8 cellular contexts compared by ENCODE assay signal in the genomic region with DNA sequence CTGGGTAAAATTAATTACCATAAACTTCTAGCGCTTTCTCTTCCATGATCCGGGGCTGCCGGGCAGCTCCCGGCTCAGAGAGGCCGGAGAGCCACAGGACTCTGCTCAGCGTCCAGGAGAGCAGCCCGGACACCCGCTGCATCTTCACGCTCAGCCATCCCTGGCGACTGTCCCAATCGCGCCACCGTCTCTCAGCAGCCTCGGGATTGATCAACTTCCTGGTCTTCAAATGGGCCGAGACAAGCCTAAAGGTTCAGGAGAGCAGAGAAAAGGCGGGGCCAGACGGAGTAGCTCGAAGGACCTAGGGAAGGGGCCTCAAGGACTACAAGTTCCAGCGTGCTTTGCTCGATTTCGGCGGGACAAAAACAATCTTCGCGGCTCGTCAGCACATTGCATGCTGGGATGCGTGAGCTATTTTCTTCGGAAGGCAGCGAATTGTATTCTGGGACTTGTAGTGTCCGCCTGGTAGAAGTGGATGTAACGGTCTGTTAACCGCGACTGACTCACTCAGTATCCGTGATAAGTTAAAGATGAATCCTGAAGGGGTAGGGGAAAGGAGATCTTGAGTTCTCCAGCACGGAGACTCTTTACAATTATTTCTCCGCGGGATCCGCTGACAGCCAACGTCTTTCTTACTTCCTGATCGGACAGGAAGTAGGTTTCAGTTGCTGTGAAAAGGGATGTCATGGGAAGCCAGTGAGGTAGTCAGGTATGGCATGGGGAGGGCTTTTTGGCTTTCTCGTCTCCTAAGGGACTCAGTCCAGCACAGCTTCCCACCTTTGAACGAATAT. TPM values are rescaled to one million over a fixed set of nuclear protein-coding genes. Genes with fewer than 3 reads are reported as not detected.
DNase-seq lines count a peak whose midpoint lies in the region; ATAC-seq and TF ChIP-seq lines count a peak whose summit lies in the region.

CIAO2A (minus strand) TSS at position 212 of the 791 bp plus-strand sequence; CDS start at position 142, 70 bp downstream.

- TF ChIP-seq CTCF in DOHH2 (IDR thresholded peaks at IDR 0.05; ENCODE audit: low read depth, low read length, poor library complexity, severe bottlenecking) = no peak

- H3K4me2 ChIP-seq in DOHH2 (ENCODE audit: low read length) (peak within 1 kb of the TSS; percentile 87), GM23248 (ENCODE audit: unreplicated experiment) (peak within 1 kb of the TSS; percentile 96)

- 0 to 1% methylated on average over 41 of the region's 41 CpGs for WGBS in GM23248 (ENCODE audit: low coverage in 1 of 2, low lambda C conversion rate in 2 of 2, missing lambda C conversion rate in 2 of 2), 2 experiments

- H3K9me3 ChIP-seq in DOHH2 (ENCODE audit: control insufficient read depth, insufficient read depth, low read length) (no peaks in the 10 kb centered on the region), GM23248 (ENCODE audit: low read depth) (no peaks in the 10 kb centered on the region)

- H3K9ac ChIP-seq in GM23248 = peak within 1 kb of the TSS; percentile 89

- peaks cover 6% of the 10 kb centered on the region; the same call in 1 of the 2 replicates for H3F3A ChIP-seq in DOHH2 (ENCODE audit: control insufficient read depth, insufficient read depth)
- peaks cover 22% of the 10 kb centered on the region for H3F3A ChIP-seq in GM23248 (ENCODE audit: insufficient read depth)

- intact Hi-C loops in activated T-helper 1 cell treated with anti-CD3 and anti-CD28 coated beads, Interleukin-12 subunit alpha, Interleukin-12 subunit beta, Interleukin-2, Interleukin-4 antibody, amounts not matched to agents 30 ng/mL and 10 ng/mL and 1 ng/mL, durations not matched to agents 14 hours and 24 hours and 36 hours (cut with micrococcal nuclease) = loop anchor here (1.0 to 10.0 kb wide), 13 partner anchors 47 to 905 kb away; partner anchors contain the start of genes CSNK1G1, DAPK2, HERC1 and PIF1

- H3K4me1 Mint-ChIP-seq in activated T-helper 1 cell treated with anti-CD3 and anti-CD28 coated beads, Interleukin-12 subunit alpha, Interleukin-12 subunit beta, Interleukin-2, Interleukin-4 antibody, amounts not matched to agents 30 ng/mL and 10 ng/mL and 1 ng/mL, durations not matched to agents 14 hours and 24 hours and 36 hours (ENCODE audit: low read depth) = peaks cover 46% of the 10 kb centered on the region
- peaks cover 59 to 88% (median 80%) of the 10 kb centered on the region in 3 donors for H3K4me1 Mint-ChIP-seq in naive B cell
- peaks cover 68% of the 10 kb centered on the region for H3K4me1 Mint-ChIP-seq in stimulated activated memory B cell treated with anti-CD40 and anti-IgM and Interleukin-4, amounts not matched to agents 10 μg/mL and 1 μg/mL and 100 μg/mL, for 72 hours

- in situ Hi-C loops in GM23248 (cut with MboI) = no loop called here

- peaks cover 6% of the 10 kb centered on the region; the same call in 1 of the 2 replicates for H4K20me1 ChIP-seq in DOHH2 (ENCODE audit: control insufficient read depth, insufficient read depth, low read depth, low read length)
- no peaks in the 10 kb centered on the region for H4K20me1 ChIP-seq in GM23248 (ENCODE audit: insufficient read depth)

- peak; percentile 58 to 59 for ATAC-seq in naive B cell (ENCODE audit: low read depth in 2 of 2)
- ATAC-seq in stimulated activated memory B cell treated with anti-CD40 and anti-IgM and Interleukin-4, amounts not matched to agents 10 μg/mL and 1 μg/mL and 100 μg/mL, for 72 hours = peak; percentile 89

- H3K36me3 ChIP-seq in DOHH2 (ENCODE audit: control insufficient read depth, low read length) = peaks cover 33% of the 10 kb centered on the region
- H3K36me3 ChIP-seq in GM23248 (ENCODE audit: low read depth) = 0 out of 2 replicates have a peak, but pooled peaks cover 3% of the 10 kb centered on the region

- H3K4me3 ChIP-seq in DOHH2 (ENCODE audit: low read length) (peak within 1 kb of the TSS; percentile 83), GM23248 (peak within 1 kb of the TSS; percentile 94)

- H3K9me2 ChIP-seq in DOHH2 (replicated peaks; ENCODE audit: control insufficient read depth, low read length) = no peaks in the 10 kb centered on the region
- H3K9me2 ChIP-seq in GM23248 (ENCODE audit: insufficient read depth) = no peaks in the 10 kb centered on the region

- peak within 1 kb of the TSS; percentile 80 for H3K27ac ChIP-seq in DOHH2 (ENCODE audit: low read depth, low read length)
- H3K27ac ChIP-seq in GM23248 = peak within 1 kb of the TSS; percentile 78

- H3K4me1 ChIP-seq in DOHH2 (ENCODE audit: control insufficient read depth, low read length) (peaks cover 63% of the 10 kb centered on the region), GM23248 (ENCODE audit: insufficient read depth) (peaks cover 26% of the 10 kb centered on the region)

- no peaks in the 10 kb centered on the region for H3K27me3 ChIP-seq in DOHH2 (ENCODE audit: control insufficient read depth, low read length)
- H3K27me3 ChIP-seq in GM23248 (replicated peaks; ENCODE audit: insufficient read depth) = no peaks in the 10 kb centered on the region

- H3K27ac Mint-ChIP-seq in activated T-helper 1 cell treated with anti-CD3 and anti-CD28 coated beads, Interleukin-12 subunit alpha, Interleukin-12 subunit beta, Interleukin-2, Interleukin-4 antibody, amounts not matched to agents 30 ng/mL and 10 ng/mL and 1 ng/mL, durations not matched to agents 14 hours and 24 hours and 36 hours = peak within 1 kb of the TSS; percentile 92
- peak within 1 kb of the TSS; percentile 98 to 100 (median 99) for H3K27ac Mint-ChIP-seq in naive B cell
- H3K27ac Mint-ChIP-seq in stimulated activated memory B cell treated with anti-CD40 and anti-IgM and Interleukin-4, amounts not matched to agents 10 μg/mL and 1 μg/mL and 100 μg/mL, for 72 hours = peak within 1 kb of the TSS; percentile 99

- peaks cover 14% of the 10 kb centered on the region for H3K36me3 Mint-ChIP-seq in activated T-helper 1 cell treated with anti-CD3 and anti-CD28 coated beads, Interleukin-12 subunit alpha, Interleukin-12 subunit beta, Interleukin-2, Interleukin-4 antibody, amounts not matched to agents 30 ng/mL and 10 ng/mL and 1 ng/mL, durations not matched to agents 14 hours and 24 hours and 36 hours (ENCODE audit: low read depth)
- no peaks in the 10 kb centered on the region for H3K36me3 Mint-ChIP-seq in naive B cell
- peaks cover 18% of the 10 kb centered on the region for H3K36me3 Mint-ChIP-seq in stimulated activated memory B cell treated with anti-CD40 and anti-IgM and Interleukin-4, amounts not matched to agents 10 μg/mL and 1 μg/mL and 100 μg/mL, for 72 hours

- H3K79me2 ChIP-seq in DOHH2 (ENCODE audit: control insufficient read depth, low read length) = peaks cover 95% of the 10 kb centered on the region
- peaks cover 84% of the 10 kb centered on the region for H3K79me2 ChIP-seq in GM23248 (ENCODE audit: insufficient read depth)

- no peaks in the 10 kb centered on the region for H3K9me3 Mint-ChIP-seq in activated T-helper 1 cell treated with anti-CD3 and anti-CD28 coated beads, Interleukin-12 subunit alpha, Interleukin-12 subunit beta, Interleukin-2, Interleukin-4 antibody, amounts not matched to agents 30 ng/mL and 10 ng/mL and 1 ng/mL, durations not matched to agents 14 hours and 24 hours and 36 hours
- no peaks in the 10 kb centered on the region for H3K9me3 Mint-ChIP-seq in naive B cell
- H3K9me3 Mint-ChIP-seq in stimulated activated memory B cell treated with anti-CD40 and anti-IgM and Interleukin-4, amounts not matched to agents 10 μg/mL and 1 μg/mL and 100 μg/mL, for 72 hours = no peaks in the 10 kb centered on the region

- DNase-seq in GM23248 (peak; percentile 99), Kasumi-1 (lab: John Stamatoyannopoulos, UW) (peak; percentile 100), RPMI7951 (ENCODE audit: low read depth) (peak; percentile 99), fibroblast of gingiva (ENCODE audit: low read depth) (peak; percentile 98), naive B cell (peak; percentile 88)
- peak; percentile 92 for DNase-seq in activated T-helper 1 cell treated with anti-CD3 and anti-CD28 coated beads, Interleukin-12 subunit alpha, Interleukin-12 subunit beta, Interleukin-2, Interleukin-4 antibody, amounts not matched to agents 30 ng/mL and 10 ng/mL and 1 ng/mL, durations not matched to agents 14 hours and 24 hours and 36 hours (ENCODE audit: low spot score)

- H3K4me3 Mint-ChIP-seq in activated T-helper 1 cell treated with anti-CD3 and anti-CD28 coated beads, Interleukin-12 subunit alpha, Interleukin-12 subunit beta, Interleukin-2, Interleukin-4 antibody, amounts not matched to agents 30 ng/mL and 10 ng/mL and 1 ng/mL, durations not matched to agents 14 hours and 24 hours and 36 hours = peak within 1 kb of the TSS; percentile 96
- H3K4me3 Mint-ChIP-seq in naive B cell = peak within 1 kb of the TSS; percentile 97 to 100 (median 100)
- peak within 1 kb of the TSS; percentile 98 for H3K4me3 Mint-ChIP-seq in stimulated activated memory B cell treated with anti-CD40 and anti-IgM and Interleukin-4, amounts not matched to agents 10 μg/mL and 1 μg/mL and 100 μg/mL, for 72 hours

- peak within 1 kb of the TSS; percentile 96 for H2AFZ ChIP-seq in GM23248

- H3K27me3 Mint-ChIP-seq in activated T-helper 1 cell treated with anti-CD3 and anti-CD28 coated beads, Interleukin-12 subunit alpha, Interleukin-12 subunit beta, Interleukin-2, Interleukin-4 antibody, amounts not matched to agents 30 ng/mL and 10 ng/mL and 1 ng/mL, durations not matched to agents 14 hours and 24 hours and 36 hours (ENCODE audit: insufficient read depth) = no peaks in the 10 kb centered on the region
- no peaks in the 10 kb centered on the region for H3K27me3 Mint-ChIP-seq in naive B cell
- H3K27me3 Mint-ChIP-seq in stimulated activated memory B cell treated with anti-CD40 and anti-IgM and Interleukin-4, amounts not matched to agents 10 μg/mL and 1 μg/mL and 100 μg/mL, for 72 hours = no peaks in the 10 kb centered on the region

RNA-seq across cellular contexts. Expression of gene CIAO2A, which starts in this region (rescaled TPM):
- 40.5 and 53.9 TPM in 2 replicates for total RNA-seq in GM23248 (2014; rRNA removed; shearing (Covaris generic))
- polyA plus RNA-seq in GM23248 (2016; fragmentation: Nextera tagmentation; extraction: Ambion mirVana) = 93.2 and 93.8 TPM in 2 replicates
- total RNA-seq in RPMI7951 (2014; rRNA removed; shearing (Covaris generic)) = 223 and 280 TPM in 2 replicates
- 70.1 and 87.1 TPM in 2 replicates for total RNA-seq in activated T-helper 1 cell treated with anti-CD3 and anti-CD28 coated beads, Interleukin-12 subunit alpha, Interleukin-12 subunit beta, Interleukin-2, Interleukin-4 antibody, amounts not matched to agents 30 ng/mL and 10 ng/mL and 1 ng/mL, durations not matched to agents 14 hours and 24 hours and 36 hours
- polyA plus RNA-seq in naive B cell (ENCODE audit: low read depth in 6 of 6) = 100 to 1,000 TPM; 260 to 473 (median 320) TPM

Comparison
In these comparisons a context has a peak if more than half of its experiments do, and no peak if none do; other contexts are left out.
1. Peak in every context shown above with its lines: DNase-seq, ATAC-seq, H3K4me3 ChIP-seq and H3K27ac ChIP-seq.